Comparison of ENCODE assay signal across 17 cellular contexts in the genomic region with DNA sequence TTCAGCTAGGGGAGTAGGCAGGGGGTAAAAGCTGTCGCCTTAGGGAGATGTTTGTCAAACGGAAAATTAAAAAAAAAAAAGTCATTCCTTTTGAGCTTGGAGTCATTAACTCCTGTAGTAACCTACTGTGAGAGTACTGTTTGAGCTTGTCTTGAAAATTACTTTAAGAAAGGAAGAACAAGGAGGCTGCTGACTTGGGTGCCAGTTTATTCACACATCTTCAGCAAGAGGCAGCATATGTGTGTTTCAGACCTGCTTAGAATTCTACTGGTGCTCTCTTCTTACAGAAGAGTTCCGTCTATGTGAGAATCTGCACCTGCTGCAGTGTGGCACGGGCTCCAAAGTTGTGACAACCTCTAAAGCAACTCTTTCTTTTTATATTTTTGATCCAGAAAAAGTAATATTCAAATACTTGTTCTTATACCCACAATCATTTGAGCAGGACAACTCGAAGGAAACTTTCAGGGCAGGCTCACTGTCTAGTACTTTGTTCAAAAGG.
DNase-seq lines count a peak whose midpoint lies in the region; ATAC-seq and TF ChIP-seq lines count a peak whose summit lies in the region.
"Had no signal": no experiment of that assay in that cellular context is flagged by ENCODE, and none has a peak within 500 bp of the region (broad histone marks: within the 10 kb centered on the region; RNA-seq: fewer than 3 reads in every experiment).

No MANE protein-coding gene starts in this region.

- no peaks in the 10 kb centered on the region for H4K20me1 ChIP-seq in neural progenitor cell (ENCODE audit: low read depth)
- no peaks in the 10 kb centered on the region for H4K20me1 ChIP-seq in smooth muscle cell (ENCODE audit: low read depth)
- no peaks in the 10 kb centered on the region for H4K20me1 ChIP-seq in PC-3 (ENCODE audit: low read length)

- TF ChIP-seq CTCF in body of pancreas (IDR thresholded peaks at IDR 0.05) (no peak), neural progenitor cell (IDR thresholded peaks at IDR 0.05) (no peak), smooth muscle cell (IDR thresholded peaks at IDR 0.05; ENCODE audit: borderline replicate concordance, insufficient read depth, poor library complexity, severe bottlenecking) (no peak), PC-3 (conservative IDR thresholded peaks at IDR 0.05; ENCODE audit: low read depth, low read length) (no peak)

- H3K27me3 ChIP-seq in body of pancreas (no peaks in the 10 kb centered on the region), neural progenitor cell (peaks cover 5% of the 10 kb centered on the region), smooth muscle cell (ENCODE audit: low read depth) (no peaks in the 10 kb centered on the region), PC-3 (ENCODE audit: low read length) (no peaks in the 10 kb centered on the region)

- H3K9me3 ChIP-seq in body of pancreas, result no peaks in the 10 kb centered on the region
- no peaks in the 10 kb centered on the region for H3K9me3 ChIP-seq in neural progenitor cell (ENCODE audit: low read depth)
- peaks cover 3% of the 10 kb centered on the region for H3K9me3 ChIP-seq in smooth muscle cell (replicated peaks; ENCODE audit: low read depth)
- H3K9me3 ChIP-seq in PC-3 (ENCODE audit: low read length), result no peaks in the 10 kb centered on the region
- H3K9me3 ChIP-seq: A549 had no signal

- H3K4me1 Mint-ChIP-seq in neural progenitor cell, result peaks cover 11% of the 10 kb centered on the region
- no peaks in the 10 kb centered on the region for H3K4me1 Mint-ChIP-seq in activated naive CD4-positive, alpha-beta T cell treated with anti-CD3 and anti-CD28 coated beads for 36 hours (ENCODE audit: low read depth)
- H3K4me1 Mint-ChIP-seq: CD4-positive, alpha-beta memory T cell had no signal

- peak overlapping the region; percentile 43 for H2AFZ ChIP-seq in neural progenitor cell (replicated peaks)
- H2AFZ ChIP-seq in smooth muscle cell (ENCODE audit: low read depth), result no peak overlapping the region
- no peak overlapping the region for H2AFZ ChIP-seq in PC-3 (ENCODE audit: low read length)

- no peak overlapping the region for H3K27ac Mint-ChIP-seq in neural progenitor cell
- no peak overlapping the region for H3K27ac Mint-ChIP-seq in activated naive CD4-positive, alpha-beta T cell treated with anti-CD3 and anti-CD28 coated beads for 36 hours
- H3K27ac Mint-ChIP-seq: CD14-positive monocyte; CD4-positive, alpha-beta memory T cell; H9 had no signal

- CTCF ChIA-PET in PC-3 (lab: Charles Lee), result no interaction called here
- CTCF ChIA-PET in activated naive CD4-positive, alpha-beta T cell treated with anti-CD3 and anti-CD28 coated beads for 36 hours (lab: Charles Lee), result no interaction called here

- no peak overlapping the region for H3K9ac ChIP-seq in neural progenitor cell
- H3K9ac ChIP-seq in smooth muscle cell (ENCODE audit: low read depth), result no peak overlapping the region
- H3K9ac ChIP-seq in PC-3 (ENCODE audit: low read length), result no peak overlapping the region

- WGBS in body of pancreas, 2 donors, result 24 to 32% methylated on average over 5 of the region's 5 CpGs
- WGBS in smooth muscle cell (ENCODE audit: low lambda C conversion rate), result 71% methylated on average over 5 of the region's 5 CpGs

- DNase-seq in NCI-H2171 treated with DMSO at 0.1 percent for 48 hours (lab: John Stamatoyannopoulos, UW) (peak; percentile 14), NCI-H2171 (lab: John Stamatoyannopoulos, UW) (no peak), body of pancreas (peak; percentile 26 to 75 (median 48)), neural progenitor cell (ENCODE audit: low spot score) (no peak), smooth muscle cell (lab: John Stamatoyannopoulos, UW; ENCODE audit: unreplicated experiment) (no peak), PC-3 (no peak), erythroblast (lab: John Stamatoyannopoulos, UW) (no peak)
- DNase-seq in activated naive CD4-positive, alpha-beta T cell treated with anti-CD3 and anti-CD28 coated beads for 36 hours, result no peak
- DNase-seq: AML-193; CD4-positive, alpha-beta memory T cell; DMS153; DMS79; GF-D8; H9 had no signal

- H3K4me1 ChIP-seq in body of pancreas (peaks cover 21% of the 10 kb centered on the region), neural progenitor cell (peaks cover 11% of the 10 kb centered on the region), smooth muscle cell (ENCODE audit: low read depth) (peaks cover 4% of the 10 kb centered on the region), PC-3 (ENCODE audit: insufficient read depth, low read length) (no peaks in the 10 kb centered on the region)
- H3K4me1 ChIP-seq: A549 had no signal

- H3K4me2 ChIP-seq in neural progenitor cell (peak overlapping the region; percentile 15), smooth muscle cell (no peak overlapping the region), PC-3 (ENCODE audit: low read length) (no peak overlapping the region)
- H3K4me2 ChIP-seq: A549 had no signal

- intact Hi-C loops in body of pancreas (cut with DNase I) (no loop called here), PC-3 (cut with micrococcal nuclease) (no loop called here)
- intact Hi-C loops in activated naive CD4-positive, alpha-beta T cell treated with anti-CD3 and anti-CD28 coated beads for 36 hours (cut with micrococcal nuclease), result no loop called here

- no peaks in the 10 kb centered on the region for H3K27me3 Mint-ChIP-seq in neural progenitor cell (ENCODE audit: insufficient read depth, low read depth)
- peaks cover 11% of the 10 kb centered on the region for H3K27me3 Mint-ChIP-seq in activated naive CD4-positive, alpha-beta T cell treated with anti-CD3 and anti-CD28 coated beads for 36 hours (ENCODE audit: low read depth)

- TF ChIP-seq POLR2A in body of pancreas (IDR thresholded peaks at IDR 0.05) (no peak), erythroblast (IDR thresholded peaks at IDR 0.05; ENCODE audit: low read length) (no peak)

- 0 out of 2 replicates have a peak, but pooled peaks cover 3% of the 10 kb centered on the region for H3K9me2 ChIP-seq in PC-3 (replicated peaks; ENCODE audit: low read length)

- no peak overlapping the region for H3K4me3 Mint-ChIP-seq in neural progenitor cell
- no peak overlapping the region for H3K4me3 Mint-ChIP-seq in activated naive CD4-positive, alpha-beta T cell treated with anti-CD3 and anti-CD28 coated beads for 36 hours
- H3K4me3 Mint-ChIP-seq: CD14-positive monocyte; CD4-positive, alpha-beta memory T cell; H9 had no signal

- H3K27ac ChIP-seq in body of pancreas (peak overlapping the region in 2 of 4 donors; percentile 34 to 49), neural progenitor cell (no peak overlapping the region), smooth muscle cell (ENCODE audit: low read depth) (no peak overlapping the region), PC-3 (ENCODE audit: low read length) (no peak overlapping the region)
- H3K27ac ChIP-seq: 22Rv1, A549 had no signal

- ATAC-seq in body of pancreas, result peak; percentile 58
- no peak for ATAC-seq in PC-3
- ATAC-seq: A549 had no signal

- H3K36me3 ChIP-seq in body of pancreas (replicated peaks in 1 of 2; ENCODE audit: insufficient read depth in 1 of 2, low read depth in 2 of 2) (no peaks in the 10 kb centered on the region), neural progenitor cell (no peaks in the 10 kb centered on the region), smooth muscle cell (ENCODE audit: low read depth) (no peaks in the 10 kb centered on the region), PC-3 (ENCODE audit: low read depth, low read length) (no peaks in the 10 kb centered on the region)

- H3K4me3 ChIP-seq in body of pancreas (no peak overlapping the region), neural progenitor cell (no peak overlapping the region), smooth muscle cell (no peak overlapping the region), PC-3 (ENCODE audit: low read length) (no peak overlapping the region)
- H3K4me3 ChIP-seq: A549 had no signal

- H3K9me3 Mint-ChIP-seq in neural progenitor cell, result peaks cover 4% of the 10 kb centered on the region
- no peaks in the 10 kb centered on the region for H3K9me3 Mint-ChIP-seq in activated naive CD4-positive, alpha-beta T cell treated with anti-CD3 and anti-CD28 coated beads for 36 hours
- H3K9me3 Mint-ChIP-seq: CD14-positive monocyte, H9 had no signal

- H3F3A ChIP-seq in neural progenitor cell (ENCODE audit: low read depth) (peaks cover 9% of the 10 kb centered on the region), smooth muscle cell (ENCODE audit: low read depth) (no peaks in the 10 kb centered on the region), PC-3 (ENCODE audit: low read length, unreplicated experiment) (no peaks in the 10 kb centered on the region)

- H3K79me2 ChIP-seq in neural progenitor cell (ENCODE audit: low read depth) (no peaks in the 10 kb centered on the region), smooth muscle cell (ENCODE audit: low read depth) (no peaks in the 10 kb centered on the region), PC-3 (ENCODE audit: low read length) (no peaks in the 10 kb centered on the region)

- no TSS peak for BruUV-seq in PC-3 (replicated peaks; lab: Mats Ljungman, UMichigan)

- POLR2A ChIA-PET in PC-3 (lab: Charles Lee; ENCODE audit: unreplicated experiment), result interaction anchor here (0.5 kb wide), 1 partner anchor 372 kb away, joined by 3 read pairs; no protein-coding TSS in a partner anchor

- H3K36me3 Mint-ChIP-seq in neural progenitor cell, result no peaks in the 10 kb centered on the region
- no peaks in the 10 kb centered on the region for H3K36me3 Mint-ChIP-seq in activated naive CD4-positive, alpha-beta T cell treated with anti-CD3 and anti-CD28 coated beads for 36 hours (ENCODE audit: low read depth)
- H3K36me3 Mint-ChIP-seq: CD14-positive monocyte; CD4-positive, alpha-beta memory T cell had no signal

Comparison
In these comparisons a context has a peak if more than half of its experiments do, and no peak if none do; other contexts are left out.
1. DNase-seq: peak in NCI-H2171 treated with DMSO at 0.1 percent for 48 hours (single experiment) and body of pancreas (4 of 4); none in NCI-H2171 (single experiment), neural progenitor cell (single experiment), smooth muscle cell (single experiment), PC-3 (single experiment), activated naive CD4-positive, alpha-beta T cell treated with anti-CD3 and anti-CD28 coated beads for 36 hours (single experiment) and erythroblast (0 of 2).